ENCODE assay signal across 1 cellular context in genomic region chr14:31420319-31421081, GRCh38.
TF ChIP-seq lines count a peak whose summit lies in the region.

Gene HEATR5A (minus strand): TSS chr14:31420550. CDS start chr14:31402975, 17,575 bp downstream.

TF ChIP-seq in H1, 55 proteins besides CTCF, POLR2A, EP300 and RAD21 (continued from another document):
- no peak for TF ChIP-seq NRF1 (IDR thresholded peaks at IDR 0.05; ENCODE audit: low read depth, low read length)
- 0 out of 2 replicates have a peak, but pooled peaks have one; percentile 21 for TF ChIP-seq TEAD4 (IDR thresholded peaks at IDR 0.05; ENCODE audit: low read depth, low read length)
- no peak for TF ChIP-seq ATF2 (IDR thresholded peaks at IDR 0.05; ENCODE audit: low read length)
- no peak; the same call in 1 of the 2 replicates for TF ChIP-seq E2F6 (IDR thresholded peaks at IDR 0.05)
- no peak for TF ChIP-seq CBX8 (IDR thresholded peaks at IDR 0.05; ENCODE audit: borderline replicate concordance, low read depth, low read length)
- peak; percentile 95 for TF ChIP-seq KDM1A (IDR thresholded peaks at IDR 0.05; ENCODE audit: borderline replicate concordance, low read length)
- TF ChIP-seq BACH1 (IDR thresholded peaks at IDR 0.05; ENCODE audit: low read length) = peak; percentile 55; the same call in 1 of the 2 replicates
- TF ChIP-seq HDAC2 (IDR thresholded peaks at IDR 0.05; ENCODE audit: borderline replicate concordance in 1 of 2, low read depth in 2 of 2, low read length in 2 of 2) = 0 out of 4 replicates have a peak, but pooled peaks of 1 of the 2 experiments have one; percentile 75
- 0 out of 2 replicates have a peak, but pooled peaks have one; percentile 78 for TF ChIP-seq RBBP5 (IDR thresholded peaks at IDR 0.05; ENCODE audit: borderline replicate concordance, low read depth, low read length)
- TF ChIP-seq ASH2L (IDR thresholded peaks at IDR 0.05; ENCODE audit: low read length) = peak; percentile 93
- TF ChIP-seq TAF1 (IDR thresholded peaks at IDR 0.05; ENCODE audit: low read depth, low read length) = peak; percentile 97
- TF ChIP-seq SP2 (IDR thresholded peaks at IDR 0.05; ENCODE audit: low read length) = no peak
- peak; percentile 94 for TF ChIP-seq TBP (IDR thresholded peaks at IDR 0.05; ENCODE audit: low read depth, low read length)
- TF ChIP-seq SUZ12 (IDR thresholded peaks at IDR 0.05; ENCODE audit: low read length) = no peak
- no peak; the same call in 1 of the 2 replicates for TF ChIP-seq CHD2 (IDR thresholded peaks at IDR 0.05; ENCODE audit: low read length)
- peak; percentile 31 to 86; a peak in 2 of 4 replicates for TF ChIP-seq SIN3A (conservative IDR thresholded peaks at IDR 0.05 in 1 of 2, IDR thresholded peaks at IDR 0.05 in 1 of 2; ENCODE audit: low read depth in 1 of 2, low read length in 2 of 2)
- peak; percentile 57 for TF ChIP-seq CREB1 (IDR thresholded peaks at IDR 0.05)
- peak; percentile 54 for TF ChIP-seq MAX (IDR thresholded peaks at IDR 0.05)
- no peak for TF ChIP-seq FOSL1 (IDR thresholded peaks at IDR 0.05; ENCODE audit: insufficient read depth, low read depth, low read length)
- TF ChIP-seq SIX5 (IDR thresholded peaks at IDR 0.05; ENCODE audit: low read depth, low read length) = no peak
- TF ChIP-seq GTF2F1 (IDR thresholded peaks at IDR 0.05; ENCODE audit: borderline replicate concordance, low read depth, low read length) = peak; percentile 69; the same call in 1 of the 2 replicates
- peak; percentile 68 for TF ChIP-seq KDM4A (IDR thresholded peaks at IDR 0.05; ENCODE audit: low read depth, low read length, severe bottlenecking)
- TF ChIP-seq CTBP2 (IDR thresholded peaks at IDR 0.05; ENCODE audit: borderline replicate concordance, insufficient read depth, insufficient read length, low read length) = no peak
- no peak for TF ChIP-seq RXRA (IDR thresholded peaks at IDR 0.05; ENCODE audit: insufficient read depth, low read depth, low read length)
- peak; percentile 97 for TF ChIP-seq POLR2AphosphoS5 (IDR thresholded peaks at IDR 0.05; ENCODE audit: low read depth, low read length)
- TF ChIP-seq TAF7 (optimal IDR thresholded peaks at IDR 0.05; ENCODE audit: borderline replicate concordance, low read depth, low read length) = peak; percentile 95
- TF ChIP-seq SRF (IDR thresholded peaks at IDR 0.05; ENCODE audit: low read depth, low read length) = peak; percentile 95
- no peak for TF ChIP-seq NANOG (IDR thresholded peaks at IDR 0.05; ENCODE audit: insufficient read depth, low read depth, low read length, poor library complexity, severe bottlenecking)
- TF ChIP-seq SAP30 (IDR thresholded peaks at IDR 0.05; ENCODE audit: insufficient read depth, insufficient replicate concordance, low read length) = peak; percentile 77
- no peak for TF ChIP-seq JUND (IDR thresholded peaks at IDR 0.05; ENCODE audit: low read length)
- TF ChIP-seq MAFK (IDR thresholded peaks at IDR 0.05; ENCODE audit: low read depth, low read length) = no peak
